9 cellular contexts compared by ENCODE assay signal in the genomic region with DNA sequence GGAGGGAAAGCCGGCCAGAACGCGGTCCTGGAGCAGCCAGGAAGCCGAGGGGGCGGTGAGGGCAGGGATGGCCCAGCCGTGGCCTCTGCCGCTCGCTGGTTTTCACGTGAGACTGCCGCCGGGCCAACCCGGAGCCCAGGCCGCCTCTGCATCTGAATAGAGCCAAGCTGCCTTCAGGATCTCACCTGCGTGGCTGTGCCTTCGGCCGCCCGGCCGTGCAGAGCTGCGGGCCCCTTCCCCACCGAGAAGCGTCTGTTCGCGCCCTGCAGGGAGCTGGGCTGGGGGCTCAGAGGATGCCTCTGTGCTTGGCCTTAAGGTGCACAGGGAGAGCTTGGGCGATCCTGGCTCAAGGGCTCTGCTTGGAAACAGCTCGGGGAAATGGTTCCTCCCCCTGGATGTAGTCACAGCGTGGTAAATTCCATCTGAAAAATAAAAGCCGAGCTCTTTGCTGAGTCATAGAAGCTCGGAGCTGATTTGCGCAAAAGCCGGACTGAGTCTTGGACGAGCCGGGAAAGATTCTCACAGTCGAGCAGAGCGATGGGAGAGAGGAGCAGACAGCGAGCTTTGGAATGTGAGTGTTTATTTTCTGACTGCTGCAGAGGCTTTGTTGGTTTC. TPM values are rescaled to one million over a fixed set of nuclear protein-coding genes. Genes with fewer than 3 reads are reported as not detected.
DNase-seq lines count a peak whose midpoint lies in the region; ATAC-seq and TF ChIP-seq lines count a peak whose summit lies in the region.
"Had no signal": no experiment of that assay in that cellular context is flagged by ENCODE, and none has a peak within 500 bp of the region (broad histone marks: within the 10 kb centered on the region; RNA-seq: fewer than 3 reads in every experiment).

A gene (plus strand): TSS at position 456 of the 615 bp plus-strand sequence. CDS start 38,863 bp downstream, outside the sequence.

- H3K36me3 ChIP-seq in GM23338 (ENCODE audit: insufficient read depth) (no peaks in the 10 kb centered on the region), esophagus muscularis mucosa (no peaks in the 10 kb centered on the region), tibial nerve (no peaks in the 10 kb centered on the region), SK-N-SH (replicated peaks in 1 of 2; ENCODE audit: control insufficient read depth in 1 of 2, insufficient read depth in 2 of 2, low read length in 1 of 2) (no peaks in the 10 kb centered on the region)

- H4K20me1 ChIP-seq in GM23338 (replicated peaks; ENCODE audit: insufficient read depth): no peaks in the 10 kb centered on the region
- H4K20me1 ChIP-seq in SK-N-SH (ENCODE audit: insufficient read depth): no peaks in the 10 kb centered on the region

- intact Hi-C loops in esophagus muscularis mucosa (cut with DNase I): no loop called here

- H3K79me2 ChIP-seq in GM23338 (replicated peaks; ENCODE audit: insufficient read depth) (no peaks in the 10 kb centered on the region), SK-N-SH (ENCODE audit: insufficient read depth) (no peaks in the 10 kb centered on the region)

- H3K4me1 Mint-ChIP-seq in GM23338: peaks cover 25% of the 10 kb centered on the region
- H3K4me1 Mint-ChIP-seq in T-helper 17 cell: peaks cover 13% of the 10 kb centered on the region

- TF ChIP-seq RAD21 in SK-N-SH (IDR thresholded peaks at IDR 0.05; ENCODE audit: low read length): no peak

- no peaks in the 10 kb centered on the region for H3K9me2 ChIP-seq in GM23338 (ENCODE audit: insufficient read depth)
- no peaks in the 10 kb centered on the region for H3K9me2 ChIP-seq in SK-N-SH

- H3K4me3 Mint-ChIP-seq in GM23338 (peak within 1 kb of the TSS; percentile 61), T-helper 17 cell (peak within 1 kb of the TSS; percentile 83)

- H3K27me3 ChIP-seq in GM23338 (ENCODE audit: insufficient read depth): no peaks in the 10 kb centered on the region
- H3K27me3 ChIP-seq in esophagus muscularis mucosa: no peaks in the 10 kb centered on the region
- H3K27me3 ChIP-seq in tibial nerve: no peaks in the 10 kb centered on the region
- no peaks in the 10 kb centered on the region for H3K27me3 ChIP-seq in SK-N-SH (ENCODE audit: insufficient read depth)

- no peak for TF ChIP-seq CTCF in GM23338 (conservative IDR thresholded peaks at IDR 0.05; ENCODE audit: low read depth in 2 of 2)
- TF ChIP-seq CTCF in esophagus muscularis mucosa (IDR thresholded peaks at IDR 0.05): no peak
- no peak for TF ChIP-seq CTCF in tibial nerve (IDR thresholded peaks at IDR 0.05)
- no peak for TF ChIP-seq CTCF in SK-N-SH (IDR thresholded peaks at IDR 0.05)

- WGBS in esophagus muscularis mucosa: 14% methylated on average over 29 of the region's 35 CpGs
- 11% methylated on average over 20 to 34 of the region's 35 CpGs for WGBS in tibial nerve, 2 donors
- 60% methylated on average over 10 of the region's 35 CpGs for WGBS in SK-N-SH (ENCODE audit: low lambda C conversion rate)

- ATAC-seq in GM23338: peak; percentile 91
- ATAC-seq in T-helper 17 cell: no peak

- H3K9me3 ChIP-seq in T-helper 17 cell (ENCODE audit: control insufficient read depth, low read length, poor library complexity, severe bottlenecking) (no peaks in the 10 kb centered on the region), esophagus muscularis mucosa (no peaks in the 10 kb centered on the region), tibial nerve (no peaks in the 10 kb centered on the region), SK-N-SH (no peaks in the 10 kb centered on the region)

- H3F3A ChIP-seq in GM23338 (replicated peaks; ENCODE audit: low read depth): peaks cover 4% of the 10 kb centered on the region; the same call in 1 of the 2 replicates
- H3F3A ChIP-seq in SK-N-SH (replicated peaks; ENCODE audit: insufficient read depth): no peaks in the 10 kb centered on the region

- H3K27me3 Mint-ChIP-seq in GM23338 (ENCODE audit: insufficient read depth, low read depth, poor library complexity) (peaks cover 12% of the 10 kb centered on the region), T-helper 17 cell (peaks cover 52% of the 10 kb centered on the region)

- TF ChIP-seq POLR2A in esophagus muscularis mucosa (IDR thresholded peaks at IDR 0.05; ENCODE audit: low read depth): no peak
- TF ChIP-seq POLR2A in tibial nerve (IDR thresholded peaks at IDR 0.05): no peak

- H2AFZ ChIP-seq in GM23338 (peak within 1 kb of the TSS; percentile 96), SK-N-SH (ENCODE audit: low read depth) (no peak within 1 kb of the TSS)

- H3K27ac Mint-ChIP-seq in GM23338 (peak within 1 kb of the TSS; percentile 26; the same call in 1 of the 2 replicates), T-helper 17 cell (peak within 1 kb of the TSS; percentile 62)

- TF ChIP-seq EP300 in esophagus muscularis mucosa (IDR thresholded peaks at IDR 0.05) (no peak), tibial nerve (IDR thresholded peaks at IDR 0.05) (peak in 1 of 2 donors; percentile 42), SK-N-SH (IDR thresholded peaks at IDR 0.05; ENCODE audit: borderline replicate concordance in 1 of 2, low read depth in 1 of 2, low read length in 1 of 2) (no peak)

- no peaks in the 10 kb centered on the region; the same call in 2 of the 3 replicates for H3K9me3 Mint-ChIP-seq in GM23338

- POLR2A ChIA-PET in SK-N-SH (lab: Yijun Ruan, JAX): no interaction called here

- peaks cover 11% of the 10 kb centered on the region for H3K4me1 ChIP-seq in GM23338 (ENCODE audit: insufficient read depth)
- H3K4me1 ChIP-seq in esophagus muscularis mucosa: peaks cover 18 to 32% (median 23%) of the 10 kb centered on the region in 4 donors
- H3K4me1 ChIP-seq in tibial nerve: peaks cover 0 to 20% (median 0%) of the 10 kb centered on the region in 4 donors
- no peaks in the 10 kb centered on the region; a peak in 1 of 4 replicates for H3K4me1 ChIP-seq in SK-N-SH (ENCODE audit: control insufficient read depth in 1 of 2, insufficient read depth in 2 of 2, low read depth in 1 of 2, low read length in 1 of 2)

- no peak within 1 kb of the TSS for H3K27ac ChIP-seq in GM23338 (ENCODE audit: low read depth)
- H3K27ac ChIP-seq in esophagus muscularis mucosa (replicated peaks in 1 of 4): peak within 1 kb of the TSS; percentile 81 to 92 (median 82)
- peak within 1 kb of the TSS in 1 of 4 donors; percentile 25 for H3K27ac ChIP-seq in tibial nerve
- no peak within 1 kb of the TSS for H3K27ac ChIP-seq in SK-N-SH (ENCODE audit: low read depth in 2 of 2, low read length in 1 of 2)
- H3K27ac ChIP-seq: SK-N-MC had no signal

- H3K36me3 Mint-ChIP-seq in GM23338 (ENCODE audit: low read depth) (peaks cover 3% of the 10 kb centered on the region; the same call in 1 of the 3 replicates), T-helper 17 cell (ENCODE audit: low read depth) (no peaks in the 10 kb centered on the region)

- H3K4me3 ChIP-seq in GM23338 (peak within 1 kb of the TSS; percentile 34), esophagus muscularis mucosa (peak within 1 kb of the TSS; percentile 55 to 61 (median 58)), tibial nerve (peak within 1 kb of the TSS; percentile 22 to 50 (median 24)), SK-N-SH (ENCODE audit: low read depth in 2 of 2, low read length in 1 of 2) (no peak within 1 kb of the TSS)
- H3K4me3 ChIP-seq: SK-N-MC had no signal

- no peak within 1 kb of the TSS for H3K9ac ChIP-seq in SK-N-SH

- DNase-seq in GM23338 (ENCODE audit: low spot score) (peak; percentile 68), T-helper 17 cell (no peak), esophagus muscularis mucosa (ENCODE audit: extremely low spot score) (no peak), middle frontal gyrus (ENCODE audit: extremely low spot score, low spot score) (peak; percentile 85), tibial nerve (ENCODE audit: low spot score in 2 of 2) (peak in 1 of 2 donors; percentile 51), OCI-M2 (lab: John Stamatoyannopoulos, UW; ENCODE audit: unreplicated experiment) (no peak), DMS114 treated with DMSO at 0.1 percent for 48 hours (lab: John Stamatoyannopoulos, UW; ENCODE audit: unreplicated experiment) (no peak), SK-N-SH (no peak)

- H3K4me2 ChIP-seq in GM23338: peak within 1 kb of the TSS; percentile 73
- no peak within 1 kb of the TSS for H3K4me2 ChIP-seq in SK-N-SH

- CTCF ChIA-PET in SK-N-SH (lab: Yijun Ruan, JAX): interaction anchor here (1.9 kb wide), 1 partner anchor 77 kb away, joined by 5 read pairs; no protein-coding TSS in a partner anchor

TF ChIP-seq in GM23338, 12 proteins besides CTCF, POLR2A, EP300 and RAD21 (continues in another document):
- no peak for TF ChIP-seq NANOG (IDR thresholded peaks at IDR 0.05; ENCODE audit: borderline replicate concordance)
- TF ChIP-seq POLR2AphosphoS5 (IDR thresholded peaks at IDR 0.05; ENCODE audit: low read depth): no peak
- no peak for TF ChIP-seq STAT1 (IDR thresholded peaks at IDR 0.05; ENCODE audit: unreplicated experiment)

RNA-seq across cellular contexts. Expression of the gene that starts here (rescaled TPM):
- 0.47 and 1.2 TPM in 2 replicates for total RNA-seq in GM23338 (2014; rRNA removed; shearing (Covaris generic))
- polyA plus RNA-seq in GM23338 (2016; fragmentation: Nextera tagmentation; extraction: Ambion mirVana) (0.70 and 0.87 TPM in 2 replicates), SK-N-SH (2012; rRNA removed) (0.02 TPM in 2 replicates)
- total RNA-seq in T-helper 17 cell (under 1 TPM; 0.22 to 0.39 TPM), esophagus muscularis mucosa (1 to 10 TPM in 2 of 4 donors, under 1 TPM in 2; 0.66 to 1.6 (median 0.97) TPM), tibial nerve (under 1 TPM; 0.42 to 0.98 (median 0.67) TPM)
- under 0.01 and 0.01 TPM in 2 replicates for polyA plus RNA-seq in SK-N-SH (2012; cell fraction: cytosol; rRNA removed)
- polyA plus RNA-seq in SK-N-SH (2012; cell fraction: nucleus; rRNA removed): 0.04 and 0.05 TPM in 2 replicates

Comparison
In these comparisons a context has a peak if more than half of its experiments do, and no peak if none do; other contexts are left out.
1. DNase-seq: peak in GM23338 (single experiment) and middle frontal gyrus (single experiment); none in T-helper 17 cell (0 of 3), esophagus muscularis mucosa (single experiment), OCI-M2 (single experiment), DMS114 treated with DMSO at 0.1 percent for 48 hours (single experiment) and SK-N-SH (single experiment).
2. H3K27ac ChIP-seq: peak in esophagus muscularis mucosa (4 of 4); none in GM23338 (single experiment) and SK-N-SH (0 of 2).
3. H3K4me3 ChIP-seq: peak in GM23338 (single experiment), esophagus muscularis mucosa (4 of 4) and tibial nerve (4 of 4); none in SK-N-SH (0 of 2).